Comparison of ENCODE assay signal across 8 cellular contexts in genomic region chr1:45302505-45303331, GRCh38. TPM values are rescaled to one million over a fixed set of nuclear protein-coding genes. Genes with fewer than 3 reads are reported as not detected.
DNase-seq lines count a peak whose midpoint lies in the region; ATAC-seq and TF ChIP-seq lines count a peak whose summit lies in the region.

No MANE protein-coding gene starts in this region.

- H3K36me3 Mint-ChIP-seq in central memory CD8-positive, alpha-beta T cell (ENCODE audit: insufficient read depth) = peaks cover 11% of the 10 kb centered on the region

- peak overlapping the region; percentile 64 for H3K4me3 ChIP-seq in Jurkat, Clone E6-1 (ENCODE audit: low read length)
- H3K4me3 ChIP-seq in mucosa of rectum (ENCODE audit: low read length in 2 of 2) = peak overlapping the region; percentile 64 to 82

- no peak for TF ChIP-seq CTCF in 22Rv1 (IDR thresholded peaks at IDR 0.05)

- H3K27ac Mint-ChIP-seq in central memory CD8-positive, alpha-beta T cell (ENCODE audit: low read depth) = peak overlapping the region; percentile 94

- H3K9me3 Mint-ChIP-seq in central memory CD8-positive, alpha-beta T cell = no peaks in the 10 kb centered on the region

- H3K9ac ChIP-seq in mucosa of rectum (ENCODE audit: low read depth in 1 of 2, low read length in 2 of 2) = peak overlapping the region; percentile 75 to 80

- peak overlapping the region; percentile 79 for H3K27ac ChIP-seq in 22Rv1
- H3K27ac ChIP-seq in mucosa of rectum (ENCODE audit: low read depth in 2 of 2, low read length in 2 of 2) = peak overlapping the region; percentile 72 to 80

- in situ Hi-C loops in G401 (cut with HindIII; ENCODE audit: low sequenced_read_pairs) = no loop called here

- H3K4me1 Mint-ChIP-seq in central memory CD8-positive, alpha-beta T cell = peaks cover 18% of the 10 kb centered on the region

- H3K4me3 Mint-ChIP-seq in central memory CD8-positive, alpha-beta T cell = peak overlapping the region; percentile 89

- H3K9me3 ChIP-seq in mucosa of rectum (ENCODE audit: control insufficient read depth in 2 of 2, low read length in 2 of 2) = no peaks in the 10 kb centered on the region

- H3K27me3 Mint-ChIP-seq in central memory CD8-positive, alpha-beta T cell = no peaks in the 10 kb centered on the region

- ATAC-seq in central memory CD8-positive, alpha-beta T cell (replicated peaks; ENCODE audit: extremely low read depth, poor library complexity, severe bottlenecking) = no peak
- no peak for ATAC-seq in HG02973 (IDR thresholded peaks at IDR 0.05; ENCODE audit: unreplicated experiment)

- no peaks in the 10 kb centered on the region for H3K27me3 ChIP-seq in mucosa of rectum (ENCODE audit: control insufficient read depth in 2 of 2, insufficient read depth in 2 of 2, low read length in 2 of 2)

- no peak for DNase-seq in Jurkat, Clone E6-1 (ENCODE audit: low read depth, low spot score)
- no peak for DNase-seq in central memory CD8-positive, alpha-beta T cell (ENCODE audit: low spot score in 2 of 2)
- no peak for DNase-seq in G401 (ENCODE audit: low spot score)
- DNase-seq in AML-193 (lab: John Stamatoyannopoulos, UW) = no peak
- no peak for DNase-seq in NCI-H1436 treated with DMSO at 0.1 percent for 48 hours (lab: John Stamatoyannopoulos, UW)

- H3K4me1 ChIP-seq in mucosa of rectum (ENCODE audit: control insufficient read depth in 2 of 2, insufficient read depth in 2 of 2, low read length in 2 of 2) = peaks cover 9 to 14% of the 10 kb centered on the region in 2 donors

- no peaks in the 10 kb centered on the region for H3K36me3 ChIP-seq in mucosa of rectum (ENCODE audit: control insufficient read depth in 2 of 2, insufficient read depth in 2 of 2, low read length in 2 of 2)

RNA-seq across cellular contexts. Expression of gene HPDL, which starts 24.0 kb away (rescaled TPM):
- not detected for polyA plus RNA-seq in Jurkat, Clone E6-1 (2012; ENCODE audit: insufficient read depth, insufficient read length)
- total RNA-seq in G401 (2014; rRNA removed; shearing (Covaris generic)) = not detected in 2 replicates

RNA-seq across cellular contexts. Expression of gene TOE1, which starts 37.3 kb away (rescaled TPM):
- polyA plus RNA-seq in Jurkat, Clone E6-1 (2012; ENCODE audit: insufficient read depth, insufficient read length) = 24.2 TPM
- 21.4 and 25.0 TPM in 2 replicates for total RNA-seq in G401 (2014; rRNA removed; shearing (Covaris generic))

RNA-seq across cellular contexts. Expression of gene MUTYH, which starts 37.5 kb away (rescaled TPM):
- polyA plus RNA-seq in Jurkat, Clone E6-1 (2012; ENCODE audit: insufficient read depth, insufficient read length) = 45.8 TPM
- 20.7 and 29.5 TPM in 2 replicates for total RNA-seq in G401 (2014; rRNA removed; shearing (Covaris generic))
